8 cellular contexts compared by ENCODE assay signal in genomic region chr4:44760142-44760898, GRCh38. TPM values are rescaled to one million over a fixed set of nuclear protein-coding genes. Genes with fewer than 3 reads are reported as not detected.
DNase-seq lines count a peak whose midpoint lies in the region; ATAC-seq and TF ChIP-seq lines count a peak whose summit lies in the region.

No MANE protein-coding gene starts in this region.

- no peak overlapping the region for H3K27ac ChIP-seq in DND-41 (ENCODE audit: low read length)

- H3K36me3 ChIP-seq in DND-41 (ENCODE audit: insufficient read depth, low read length) = no peaks in the 10 kb centered on the region

- H3K4me3 Mint-ChIP-seq in nephron progenitor cell = no peak overlapping the region

- no peaks in the 10 kb centered on the region for H3K27me3 ChIP-seq in DND-41 (ENCODE audit: insufficient read depth, low read length, poor library complexity)

- H3K79me2 ChIP-seq in DND-41 (ENCODE audit: insufficient read depth, low read length) = no peaks in the 10 kb centered on the region

- ATAC-seq in DND-41 (ENCODE audit: insufficient read depth, low read depth) (peak; percentile 67), GM21360 (IDR thresholded peaks at IDR 0.05; ENCODE audit: unreplicated experiment) (peak; percentile 88)

- DNase-seq in DND-41 (no peak), HT1080 (ENCODE audit: low read depth) (peak; percentile 32), RKO (ENCODE audit: low spot score) (peak; percentile 60), epithelial cell of proximal tubule (ENCODE audit: low read depth) (no peak), nephron progenitor cell (peak; percentile 12), NCI-H128 (lab: John Stamatoyannopoulos, UW; ENCODE audit: unreplicated experiment) (no peak)
- DNase-seq in stimulated activated CD4-positive, alpha-beta T cell treated with anti-CD3 and anti-CD28 coated beads, Interleukin-15, amount 100 ng/mL, for 24 hours = no peak

- no peaks in the 10 kb centered on the region for H3K4me1 Mint-ChIP-seq in nephron progenitor cell

- no peak overlapping the region for H2AFZ ChIP-seq in DND-41 (ENCODE audit: low read depth, low read length)

- H3K4me3 ChIP-seq in DND-41 (ENCODE audit: low read depth in 1 of 2, low read length in 2 of 2) = no peak overlapping the region
- H3K4me3 ChIP-seq in epithelial cell of proximal tubule (ENCODE audit: low read depth, low read length) = no peak overlapping the region

- H3K36me3 Mint-ChIP-seq in nephron progenitor cell (ENCODE audit: low read depth) = no peaks in the 10 kb centered on the region

- H3K9me3 Mint-ChIP-seq in nephron progenitor cell = no peaks in the 10 kb centered on the region

- TF ChIP-seq CTCF in DND-41 (IDR thresholded peaks at IDR 0.05; ENCODE audit: borderline replicate concordance, extremely low read depth, low read length, poor library complexity, severe bottlenecking) = peak; percentile 71
- peak; percentile 60 for TF ChIP-seq CTCF in epithelial cell of proximal tubule (conservative IDR thresholded peaks at IDR 0.05; ENCODE audit: low read depth, low read length)
- peak; percentile 61 for TF ChIP-seq CTCF in nephron progenitor cell (IDR thresholded peaks at IDR 0.05)

- H4K20me1 ChIP-seq in DND-41 (ENCODE audit: insufficient read depth, low read length) = no peaks in the 10 kb centered on the region

- no peaks in the 10 kb centered on the region for H3K9me3 ChIP-seq in DND-41 (ENCODE audit: insufficient read depth, low read length, severe bottlenecking)

- H3K27ac Mint-ChIP-seq in nephron progenitor cell = no peak overlapping the region

- H3K9ac ChIP-seq in DND-41 (ENCODE audit: low read depth, low read length) = no peak overlapping the region

- H3K27me3 Mint-ChIP-seq in nephron progenitor cell (ENCODE audit: low read depth, poor library complexity) = no peaks in the 10 kb centered on the region

- H3K4me1 ChIP-seq in DND-41 (ENCODE audit: insufficient read depth, low read length) = no peaks in the 10 kb centered on the region

- H3K4me2 ChIP-seq in DND-41 (ENCODE audit: insufficient read depth, low read length) = no peak overlapping the region

RNA-seq across cellular contexts. Expression of gene GNPDA2, which starts 34.0 kb away (rescaled TPM):
- total RNA-seq in HT1080 (2014; rRNA removed; shearing (Covaris generic)) = 22.9 and 31.6 TPM in 2 replicates
- 29.2 and 37.7 TPM in 2 replicates for polyA plus RNA-seq in HT1080 (2015; cell fraction: cytosol; rRNA removed)
- polyA plus RNA-seq in HT1080 (2015; cell fraction: nucleus; rRNA removed) = 35.6 and 41.0 TPM in 2 replicates
- total RNA-seq in epithelial cell of proximal tubule = 8.5 and 15.0 TPM in 2 replicates

Comparison
In these comparisons a context has a peak if more than half of its experiments do, and no peak if none do; other contexts are left out.
1. DNase-seq: peak in HT1080 (single experiment), RKO (single experiment) and nephron progenitor cell (single experiment); none in DND-41 (single experiment), epithelial cell of proximal tubule (single experiment), stimulated activated CD4-positive, alpha-beta T cell treated with anti-CD3 and anti-CD28 coated beads, Interleukin-15, amount 100 ng/mL, for 24 hours (single experiment) and NCI-H128 (single experiment).
2. Peak in every context shown above with its lines, with median percentiles within 50 percentile points of each other: CTCF ChIP-seq.